ENCODE assay signal across 11 cellular contexts in genomic region chr15:101168898-101169297, GRCh38.
DNase-seq lines count a peak whose midpoint lies in the region; ATAC-seq and TF ChIP-seq lines count a peak whose summit lies in the region.
"Had no signal": no experiment of that assay in that cellular context is flagged by ENCODE, and none has a peak within 500 bp of the region (broad histone marks: within the 10 kb centered on the region; RNA-seq: fewer than 3 reads in every experiment).

No MANE protein-coding gene starts in this region.

- peak overlapping the region; percentile 82; the same call in 2 of the 3 replicates for H2BK15ac ChIP-seq in IMR-90 (ENCODE audit: low read depth, low read length)

- no CpG with 5 or more reads among the region's 4 CpGs for WGBS in IMR-90 (ENCODE audit: extremely low coverage in 2 of 2, insufficient read length in 1 of 2), 2 experiments
- WGBS in psoas muscle, 3 donors: 77 to 86% (median 86%) methylated on average over 4 of the region's 4 CpGs

- H4K20me1 ChIP-seq in BLaER1 (no peaks in the 10 kb centered on the region), IMR-90 (ENCODE audit: insufficient read depth, low read length) (peaks cover 6% of the 10 kb centered on the region; the same call in 1 of the 2 replicates)

- ATAC-seq in IMR-90 (ENCODE audit: low read depth): no peak
- ATAC-seq in psoas muscle: no peak

- TF ChIP-seq CTCF in IMR-90 (conservative IDR thresholded peaks at IDR 0.05; ENCODE audit: low read depth, low read length) (no peak), dorsolateral prefrontal cortex (IDR thresholded peaks at IDR 0.05 in 54 of 56, conservative IDR thresholded peaks at IDR 0.05 in 2 of 56; ENCODE audit: low read depth in 1 of 56, partially characterized antibody in 56 of 56) (no peak), psoas muscle (IDR thresholded peaks at IDR 0.05) (no peak)

- intact Hi-C loops in IMR-90 (cut with micrococcal nuclease) (no loop called here), dorsolateral prefrontal cortex (cut with DNase I) (no loop called here), psoas muscle (cut with DNase I) (no loop called here)

- H3K4me1 ChIP-seq in BLaER1 (peaks cover 78% of the 10 kb centered on the region), IMR-90 (ENCODE audit: control insufficient read depth, insufficient read depth, low read length) (peaks cover 44% of the 10 kb centered on the region), psoas muscle (peaks cover 26% of the 10 kb centered on the region)

- peak overlapping the region; percentile 25 for H4K5ac ChIP-seq in IMR-90 (ENCODE audit: low read depth, low read length)

- H3K27me3 ChIP-seq in BLaER1 (no peaks in the 10 kb centered on the region), IMR-90 (ENCODE audit: control insufficient read depth, insufficient read depth, low read length) (no peaks in the 10 kb centered on the region), dorsolateral prefrontal cortex (no peaks in the 10 kb centered on the region), psoas muscle (ENCODE audit: insufficient read depth in 3 of 3, low read length in 2 of 3) (no peaks in the 10 kb centered on the region)

- H3K27ac ChIP-seq in BLaER1 (peak overlapping the region; percentile 84), IMR-90 (ENCODE audit: insufficient read depth, low read length) (peak overlapping the region; percentile 12; the same call in 1 of the 2 replicates), dorsolateral prefrontal cortex (peak overlapping the region in 49 of 59 donors; percentile 28 to 87 (median 67)), psoas muscle (peak overlapping the region; percentile 71)

- peak overlapping the region; percentile 71 for H4K91ac ChIP-seq in IMR-90 (ENCODE audit: insufficient read depth, low read depth, low read length)

- dilution Hi-C loops in IMR-90 (cut with HindIII; ENCODE audit: low sequenced_read_pairs, unreplicated experiment): no loop called here

- peak overlapping the region; percentile 78 for H2BK120ac ChIP-seq in IMR-90 (ENCODE audit: low read depth, low read length)

- peak overlapping the region; percentile 1; the same call in 1 of the 2 replicates for H3K18ac ChIP-seq in IMR-90 (ENCODE audit: low read depth, low read length)

- peak overlapping the region; percentile 89 for H2BK5ac ChIP-seq in IMR-90 (ENCODE audit: low read depth, low read length, poor library complexity, severe bottlenecking)

- H2AFZ ChIP-seq in IMR-90 (replicated peaks; ENCODE audit: low read length, poor library complexity): no peak overlapping the region

- H3K4me3 ChIP-seq in BLaER1 (no peak overlapping the region), IMR-90 (ENCODE audit: insufficient read depth, low read depth, low read length) (no peak overlapping the region), dorsolateral prefrontal cortex (peak overlapping the region in 1 of 59 donors; percentile 8), psoas muscle (peak overlapping the region; percentile 25)
- H3K4me3 ChIP-seq: GM12878 had no signal

- DNase-seq in IMR-90 (no peak), dorsolateral prefrontal cortex (no peak), psoas muscle (no peak), H4 (ENCODE audit: low spot score) (no peak), glomerular visceral epithelial cell (ENCODE audit: extremely low spot score) (no peak), SHP77 treated with DMSO at 0.1 percent for 48 hours (lab: John Stamatoyannopoulos, UW) (no peak), NCI-H526 (lab: John Stamatoyannopoulos, UW) (no peak)
- DNase-seq: endodermal cell, NCI-H1105 had no signal

- H3K79me1 ChIP-seq in IMR-90 (ENCODE audit: low read depth in 1 of 2, low read length in 2 of 2): peaks cover 13 to 50% of the 10 kb centered on the region in 2 experiments

- peak overlapping the region; percentile 98 for H2AK5ac ChIP-seq in IMR-90 (ENCODE audit: low read depth, low read length)

- in situ Hi-C loops in IMR-90 (cut with MboI; ENCODE audit: low sequenced_read_pairs): no loop called here

- no peak overlapping the region for H3K56ac ChIP-seq in IMR-90 (ENCODE audit: extremely low read depth, insufficient read depth, low read length)

- POLR2A ChIA-PET in IMR-90 (lab: Charles Lee; ENCODE audit: unreplicated experiment): no interaction called here

- BruUV-seq in IMR-90 (replicated peaks; lab: Mats Ljungman, UMichigan): no TSS peak

- no peak for TF ChIP-seq RAD21 in IMR-90 (IDR thresholded peaks at IDR 0.05; ENCODE audit: low read length)

- peak overlapping the region in 1 of 2 experiments; percentile 79; a peak in 3 of 4 replicates for H4K8ac ChIP-seq in IMR-90 (ENCODE audit: low read depth in 2 of 2, low read length in 2 of 2)

- peak overlapping the region; percentile 59 for H2AK9ac ChIP-seq in IMR-90 (replicated peaks; ENCODE audit: low read depth, low read length, poor library complexity)

- peaks cover 10% of the 10 kb centered on the region; the same call in 1 of the 2 replicates for H3K36me3 ChIP-seq in BLaER1
- H3K36me3 ChIP-seq in IMR-90 (ENCODE audit: control insufficient read depth, insufficient read depth, low read length): peaks cover 7% of the 10 kb centered on the region; the same call in 1 of the 2 replicates
- H3K36me3 ChIP-seq in psoas muscle (ENCODE audit: insufficient read depth in 1 of 2, low read depth in 1 of 2): no peaks in the 10 kb centered on the region

- CTCF ChIA-PET in IMR-90 (lab: Yijun Ruan, JAX): no interaction called here

- TF ChIP-seq POLR2A in IMR-90 (IDR thresholded peaks at IDR 0.05; ENCODE audit: low read depth, low read length): no peak

- H3K9me3 ChIP-seq in BLaER1 (peaks cover 28% of the 10 kb centered on the region), IMR-90 (ENCODE audit: control insufficient read depth, insufficient read depth, low read length) (peaks cover 11% of the 10 kb centered on the region), psoas muscle (peaks cover 17% of the 10 kb centered on the region)

- peak overlapping the region; percentile 75 for H2BK20ac ChIP-seq in IMR-90 (ENCODE audit: low read depth, low read length)

- peaks cover 43% of the 10 kb centered on the region for H3K9me1 ChIP-seq in IMR-90 (ENCODE audit: insufficient read depth, low read length)

- peak overlapping the region; percentile 91 for H3K4me2 ChIP-seq in BLaER1
- H3K4me2 ChIP-seq in IMR-90 (ENCODE audit: low read depth, low read length): no peak overlapping the region

- H3K14ac ChIP-seq in IMR-90 (replicated peaks; ENCODE audit: low read depth, low read length): peak overlapping the region; percentile 77

- H3K23ac ChIP-seq in IMR-90 (ENCODE audit: low read depth, low read length): peak overlapping the region; percentile 50; the same call in 1 of the 2 replicates

- H3K4ac ChIP-seq in IMR-90 (ENCODE audit: low read depth, low read length): peak overlapping the region; percentile 62

- H3K9ac ChIP-seq in BLaER1: peak overlapping the region; percentile 68; the same call in 1 of the 2 replicates
- H3K9ac ChIP-seq in IMR-90 (ENCODE audit: low read depth, low read length): no peak overlapping the region

TF ChIP-seq in IMR-90, 13 proteins besides CTCF, POLR2A, EP300 and RAD21:
- TF ChIP-seq CEBPB (IDR thresholded peaks at IDR 0.05; ENCODE audit: low read depth, low read length) (no peak), ELK1 (IDR thresholded peaks at IDR 0.05; ENCODE audit: borderline replicate concordance, low read depth, low read length) (no peak), RFX5 (IDR thresholded peaks at IDR 0.05; ENCODE audit: low read depth, low read length) (no peak), USF2 (IDR thresholded peaks at IDR 0.05; ENCODE audit: low read depth, low read length) (no peak), RCOR1 (IDR thresholded peaks at IDR 0.05; ENCODE audit: insufficient replicate concordance, low read length) (no peak), CHD1 (IDR thresholded peaks at IDR 0.05; ENCODE audit: low read depth, low read length) (no peak), MXI1 (IDR thresholded peaks at IDR 0.05; ENCODE audit: borderline replicate concordance, low read depth, low read length) (no peak), BHLHE40 (IDR thresholded peaks at IDR 0.05; ENCODE audit: low read depth, low read length) (no peak)

Comparison
In these comparisons a context has a peak if more than half of its experiments do, and no peak if none do; other contexts are left out.
1. H3K27ac ChIP-seq: peak in every context shown above with its lines; median percentile 84 in BLaER1; 71 in psoas muscle; 67 in dorsolateral prefrontal cortex; 12 in IMR-90.